ENCODE assay signal across 14 cellular contexts in genomic region chr1:245715970-245716369, GRCh38.
DNase-seq lines count a peak whose midpoint lies in the region; ATAC-seq and TF ChIP-seq lines count a peak whose summit lies in the region.
"Had no signal": no experiment of that assay in that cellular context is flagged by ENCODE, and none has a peak within 500 bp of the region (broad histone marks: within the 10 kb centered on the region; RNA-seq: fewer than 3 reads in every experiment).

No MANE protein-coding gene starts in this region.

- H3K36me3 ChIP-seq in PC-3 (ENCODE audit: low read depth, low read length) (no peaks in the 10 kb centered on the region), A673 (ENCODE audit: insufficient read depth, low read length, poor library complexity, severe bottlenecking) (no peaks in the 10 kb centered on the region), vagina (no peaks in the 10 kb centered on the region)
- no peaks in the 10 kb centered on the region for H3K36me3 ChIP-seq in naive thymus-derived CD4-positive, alpha-beta T cell (ENCODE audit: control insufficient read depth in 2 of 3, insufficient read depth in 3 of 3, low read length in 3 of 3)

- H3K4me3 Mint-ChIP-seq in naive thymus-derived CD4-positive, alpha-beta T cell: no peak overlapping the region

- H3K36me3 Mint-ChIP-seq in naive thymus-derived CD4-positive, alpha-beta T cell: no peaks in the 10 kb centered on the region

- H3K27ac ChIP-seq in PC-3 (ENCODE audit: low read length): peak overlapping the region; percentile 94
- no peak overlapping the region for H3K27ac ChIP-seq in epithelial cell of prostate
- H3K27ac ChIP-seq in A673 (ENCODE audit: low read depth, low read length, poor library complexity, severe bottlenecking): no peak overlapping the region
- no peak overlapping the region for H3K27ac ChIP-seq in vagina
- no peak overlapping the region for H3K27ac ChIP-seq in naive thymus-derived CD4-positive, alpha-beta T cell (ENCODE audit: low read depth, low read length)

- DNase-seq in ELR (ENCODE audit: low read depth) (peak; percentile 80), PC-3 (peak; percentile 97), epithelial cell of prostate (ENCODE audit: low read depth, low spot score) (peak; percentile 91), non-pigmented ciliary epithelial cell (ENCODE audit: low read depth) (peak; percentile 65), A673 (ENCODE audit: low spot score) (no peak), vagina (ENCODE audit: extremely low spot score in 2 of 2) (no peak), DMS79 treated with DMSO at 0.1 percent for 48 hours (lab: John Stamatoyannopoulos, UW) (no peak)
- no peak for DNase-seq in naive thymus-derived CD4-positive, alpha-beta T cell
- DNase-seq: activated CD4-positive, CD25-positive, alpha-beta regulatory T cell treated with anti-CD3 and anti-CD28 coated beads, Interleukin-2, amount 50 U/mL, for 72 hours; NCI-H1092 treated with DMSO at 0.1 percent for 48 hours; NCI-H69; posterior cingulate gyrus; stimulated activated naive CD4-positive, alpha-beta T cell had no signal

- ATAC-seq in PC-3: peak; percentile 88
- ATAC-seq in naive thymus-derived CD4-positive, alpha-beta T cell: no peak

- no peaks in the 10 kb centered on the region for H4K20me1 ChIP-seq in PC-3 (ENCODE audit: low read length)

- no peak for TF ChIP-seq POLR2A in vagina (IDR thresholded peaks at IDR 0.05)

- no peaks in the 10 kb centered on the region for H3K9me2 ChIP-seq in PC-3 (replicated peaks; ENCODE audit: low read length)

- H3K27me3 ChIP-seq in PC-3 (ENCODE audit: low read length) (no peaks in the 10 kb centered on the region), A673 (replicated peaks; ENCODE audit: insufficient read depth, low read depth, low read length, poor library complexity) (no peaks in the 10 kb centered on the region), vagina (no peaks in the 10 kb centered on the region)
- H3K27me3 ChIP-seq in naive thymus-derived CD4-positive, alpha-beta T cell (ENCODE audit: control insufficient read depth in 2 of 2, insufficient read depth in 2 of 2, low read length in 2 of 2): no peaks in the 10 kb centered on the region

- peaks cover 4% of the 10 kb centered on the region for H3F3A ChIP-seq in PC-3 (ENCODE audit: low read length, unreplicated experiment)

- peaks cover 24% of the 10 kb centered on the region for H3K4me1 ChIP-seq in PC-3 (ENCODE audit: insufficient read depth, low read length)
- no peaks in the 10 kb centered on the region for H3K4me1 ChIP-seq in A673 (ENCODE audit: insufficient read depth, low read length, poor library complexity, severe bottlenecking)
- peaks cover 13% of the 10 kb centered on the region for H3K4me1 ChIP-seq in vagina
- H3K4me1 ChIP-seq in naive thymus-derived CD4-positive, alpha-beta T cell (ENCODE audit: control insufficient read depth in 2 of 2, insufficient read depth in 2 of 2, low read length in 2 of 2): no peaks in the 10 kb centered on the region

- H3K9me3 ChIP-seq in PC-3 (ENCODE audit: low read length) (no peaks in the 10 kb centered on the region), A673 (ENCODE audit: low read depth, low read length, poor library complexity, severe bottlenecking) (no peaks in the 10 kb centered on the region), vagina (no peaks in the 10 kb centered on the region)
- no peaks in the 10 kb centered on the region for H3K9me3 ChIP-seq in naive thymus-derived CD4-positive, alpha-beta T cell (ENCODE audit: control insufficient read depth in 2 of 3, low read length in 3 of 3)

- peak overlapping the region; percentile 73 for H3K4me2 ChIP-seq in PC-3 (ENCODE audit: low read length)

- peak overlapping the region; percentile 67 for H3K9ac ChIP-seq in PC-3 (ENCODE audit: low read length)

- no peaks in the 10 kb centered on the region for H3K4me1 Mint-ChIP-seq in naive thymus-derived CD4-positive, alpha-beta T cell

- H3K27ac Mint-ChIP-seq in naive thymus-derived CD4-positive, alpha-beta T cell: no peak overlapping the region
- H3K27ac Mint-ChIP-seq: activated T-helper 2 cell treated with anti-CD3 and anti-CD28 coated beads, Interferon-gamma antibody, Interleukin-2, Interleukin-4, amounts not matched to agents 10 μg/mL and 5 μg/mL and 100 μg/mL, durations not matched to agents 14 hours and 24 hours and 36 hours had no signal

- intact Hi-C loops in PC-3 (cut with micrococcal nuclease): no loop called here
- intact Hi-C loops in A673 (cut with micrococcal nuclease; ENCODE audit: unreplicated experiment): no loop called here
- intact Hi-C loops in vagina (cut with DNase I): no loop called here
- intact Hi-C loops in naive thymus-derived CD4-positive, alpha-beta T cell (cut with micrococcal nuclease): no loop called here

- H3K4me3 ChIP-seq in PC-3 (ENCODE audit: low read length) (no peak overlapping the region), A673 (ENCODE audit: low read depth, low read length, poor library complexity, severe bottlenecking) (no peak overlapping the region), vagina (no peak overlapping the region)
- H3K4me3 ChIP-seq in naive thymus-derived CD4-positive, alpha-beta T cell (ENCODE audit: low read length): no peak overlapping the region

- H3K79me2 ChIP-seq in PC-3 (ENCODE audit: low read length): no peaks in the 10 kb centered on the region

- POLR2A ChIA-PET in PC-3 (lab: Charles Lee; ENCODE audit: unreplicated experiment) (interaction anchor here (0.6 kb wide), 2 partner anchors 559 to 1617 kb away, joined by 3 to 4 read pairs; no protein-coding TSS in a partner anchor), A673 (lab: Charles Lee; ENCODE audit: low non-redundant PET) (no interaction called here)
- POLR2A ChIA-PET in naive thymus-derived CD4-positive, alpha-beta T cell (lab: Charles Lee): interaction anchor here (0.6 kb wide), 1 partner anchor 1886 kb away, joined by 3 read pairs; no protein-coding TSS in a partner anchor

- H3K27me3 Mint-ChIP-seq in naive thymus-derived CD4-positive, alpha-beta T cell: peaks cover 0 to 5% (median 0%) of the 10 kb centered on the region in 5 donors

- CTCF ChIA-PET in PC-3 (lab: Charles Lee) (no interaction called here), A673 (lab: Charles Lee) (no interaction called here)
- CTCF ChIA-PET in naive thymus-derived CD4-positive, alpha-beta T cell (lab: Charles Lee): no interaction called here

- peaks cover 0 to 5% (median 0%) of the 10 kb centered on the region in 11 donors for H3K9me3 Mint-ChIP-seq in naive thymus-derived CD4-positive, alpha-beta T cell
- H3K9me3 Mint-ChIP-seq: activated T-helper 2 cell treated with anti-CD3 and anti-CD28 coated beads, Interferon-gamma antibody, Interleukin-2, Interleukin-4, amounts not matched to agents 10 μg/mL and 5 μg/mL and 100 μg/mL, durations not matched to agents 14 hours and 24 hours and 36 hours had no signal

- no TSS peak for BruUV-seq in PC-3 (replicated peaks; lab: Mats Ljungman, UMichigan)
- BruUV-seq in A673 (replicated peaks; lab: Mats Ljungman, UMichigan): no TSS peak

- H2AFZ ChIP-seq in PC-3 (ENCODE audit: low read length): no peak overlapping the region

- TF ChIP-seq CTCF in PC-3 (conservative IDR thresholded peaks at IDR 0.05; ENCODE audit: low read depth, low read length) (no peak), A673 (conservative IDR thresholded peaks at IDR 0.05; ENCODE audit: low read depth, low read length) (no peak), vagina (IDR thresholded peaks at IDR 0.05) (no peak)

Comparison
In these comparisons a context has a peak if more than half of its experiments do, and no peak if none do; other contexts are left out.
1. DNase-seq: peak in ELR (single experiment), PC-3 (single experiment), epithelial cell of prostate (single experiment) and non-pigmented ciliary epithelial cell (single experiment); none in A673 (single experiment), vagina (0 of 2), naive thymus-derived CD4-positive, alpha-beta T cell (0 of 9) and DMS79 treated with DMSO at 0.1 percent for 48 hours (single experiment).